In genomic region chr1:21270086-21270689, GRCh38 we compare ENCODE assay signal across 8 cellular contexts. TPM values are rescaled to one million over a fixed set of nuclear protein-coding genes. Genes with fewer than 3 reads are reported as not detected.
A peak's percentile ranks its signal among the peaks of the same experiment; 100 is the strongest.
DNase-seq lines count a peak whose midpoint lies in the region; ATAC-seq and TF ChIP-seq lines count a peak whose summit lies in the region.

No MANE protein-coding gene starts in this region.

- H3K4me1 ChIP-seq in HEK293 (ENCODE audit: control insufficient read depth, insufficient read depth, low read length) (no peaks in the 10 kb centered on the region), SK-N-SH (ENCODE audit: control insufficient read depth in 1 of 2, insufficient read depth in 2 of 2, low read depth in 1 of 2, low read length in 1 of 2) (peaks cover 0 to 44% of the 10 kb centered on the region in 2 experiments; a peak in 1 of 4 replicates), right cardiac atrium (ENCODE audit: control insufficient read depth, insufficient read depth, low read length) (peaks cover 32% of the 10 kb centered on the region)

- H3K36me3 ChIP-seq in HEK293 (ENCODE audit: control insufficient read depth in 2 of 2, insufficient read depth in 1 of 2, low read length in 2 of 2) (peaks cover 0 to 57% of the 10 kb centered on the region in 2 experiments; a peak in 1 of 3 replicates), SK-N-SH (replicated peaks in 1 of 2; ENCODE audit: control insufficient read depth in 1 of 2, insufficient read depth in 2 of 2, low read length in 1 of 2) (peaks cover 5 to 45% of the 10 kb centered on the region in 2 experiments)

- TF ChIP-seq EP300 in SK-N-SH (IDR thresholded peaks at IDR 0.05; ENCODE audit: borderline replicate concordance in 1 of 2, low read depth in 1 of 2, low read length in 1 of 2) = no peak

- peak; percentile 78 to 87 (median 81) for DNase-seq in CD4-positive, alpha-beta T cell
- peak; percentile 75 for DNase-seq in SK-N-SH
- DNase-seq in activated naive CD4-positive, alpha-beta T cell treated with anti-CD3 and anti-CD28 coated beads, Interleukin-2, amount 10 ng/mL, durations not matched to agents 7 days and 5 days = peak; percentile 90
- DNase-seq in right cardiac atrium = peak; percentile 82 to 92 (median 90)
- DNase-seq in stimulated activated CD4-positive, alpha-beta T cell treated with anti-CD3 and anti-CD28 coated beads, Interleukin-12 subunit alpha, Interleukin-12 subunit beta, amount 100 ng/mL, for 48 hours (ENCODE audit: low read depth in 2 of 3, low spot score in 1 of 3) = peak; percentile 73 to 87 (median 80)

- WGBS in SK-N-SH (ENCODE audit: low lambda C conversion rate) = 70% methylated on average over 8 of the region's 9 CpGs
- 63% methylated on average over 9 of the region's 9 CpGs for WGBS in right cardiac atrium

- peak; percentile 93 for ATAC-seq in CD4-positive, alpha-beta T cell (ENCODE audit: poor library complexity)
- peak; percentile 15 to 29 for ATAC-seq in right cardiac atrium
- ATAC-seq in GM18505 (IDR thresholded peaks at IDR 0.05; ENCODE audit: unreplicated experiment) = no peak
- ATAC-seq in GM21737 (IDR thresholded peaks at IDR 0.05; ENCODE audit: unreplicated experiment) = no peak

- intact Hi-C loops in CD4-positive, alpha-beta T cell (cut with DNase I, micrococcal nuclease) = loop anchor here (2.0 to 5.0 kb wide), 3 partner anchors 55 to 97 kb away; no protein-coding TSS in a partner anchor
- intact Hi-C loops in right cardiac atrium (cut with DNase I) = no loop called here

- peaks cover 85% of the 10 kb centered on the region for H3K36me3 Mint-ChIP-seq in CD4-positive, alpha-beta T cell (ENCODE audit: low read depth)
- peaks cover 58% of the 10 kb centered on the region for H3K36me3 Mint-ChIP-seq in activated naive CD4-positive, alpha-beta T cell treated with anti-CD3 and anti-CD28 coated beads, Interleukin-2, amount 10 ng/mL, durations not matched to agents 7 days and 5 days

- peaks cover under 1% of the 10 kb centered on the region for H3F3A ChIP-seq in SK-N-SH (replicated peaks; ENCODE audit: insufficient read depth)

- no peak overlapping the region for H3K9ac ChIP-seq in SK-N-SH

- no peak for TF ChIP-seq POLR2A in GM18505 (IDR thresholded peaks at IDR 0.05; ENCODE audit: borderline replicate concordance, extremely low read depth, insufficient read depth, insufficient read length)

- H2AFZ ChIP-seq in SK-N-SH (ENCODE audit: low read depth) = no peak overlapping the region

- no peak overlapping the region for H3K4me3 ChIP-seq in HEK293 (ENCODE audit: low read depth, low read length)
- H3K4me3 ChIP-seq in SK-N-SH (ENCODE audit: low read depth in 2 of 2, low read length in 1 of 2) = no peak overlapping the region; a peak in 1 of 4 replicates
- H3K4me3 ChIP-seq in right cardiac atrium (ENCODE audit: low read length) = no peak overlapping the region

- H3K79me2 ChIP-seq in SK-N-SH (ENCODE audit: insufficient read depth) = no peaks in the 10 kb centered on the region

- no peaks in the 10 kb centered on the region for H3K9me3 Mint-ChIP-seq in CD4-positive, alpha-beta T cell
- H3K9me3 Mint-ChIP-seq in activated naive CD4-positive, alpha-beta T cell treated with anti-CD3 and anti-CD28 coated beads, Interleukin-2, amount 10 ng/mL, durations not matched to agents 7 days and 5 days = no peaks in the 10 kb centered on the region

- no peak overlapping the region for H3K4me2 ChIP-seq in SK-N-SH

- H3K9me2 ChIP-seq in SK-N-SH = no peaks in the 10 kb centered on the region

- no peaks in the 10 kb centered on the region for H3K27me3 Mint-ChIP-seq in CD4-positive, alpha-beta T cell
- H3K27me3 Mint-ChIP-seq in activated naive CD4-positive, alpha-beta T cell treated with anti-CD3 and anti-CD28 coated beads, Interleukin-2, amount 10 ng/mL, durations not matched to agents 7 days and 5 days = no peaks in the 10 kb centered on the region

- H3K9me3 ChIP-seq in CD4-positive, alpha-beta T cell (ENCODE audit: control insufficient read depth, low read length) = no peaks in the 10 kb centered on the region
- H3K9me3 ChIP-seq in HEK293 (ENCODE audit: control insufficient read depth, insufficient read depth, low read depth, low read length) (no peaks in the 10 kb centered on the region), SK-N-SH (no peaks in the 10 kb centered on the region), right cardiac atrium (ENCODE audit: control insufficient read depth, low read length) (no peaks in the 10 kb centered on the region)

- H3K27ac Mint-ChIP-seq in CD4-positive, alpha-beta T cell = peak overlapping the region; percentile 9
- no peak overlapping the region for H3K27ac Mint-ChIP-seq in activated naive CD4-positive, alpha-beta T cell treated with anti-CD3 and anti-CD28 coated beads, Interleukin-2, amount 10 ng/mL, durations not matched to agents 7 days and 5 days

- POLR2A ChIA-PET in CD4-positive, alpha-beta T cell (lab: Charles Lee) = interaction anchor here (0.6 to 4.4 kb wide), 14 partner anchors 9 to 99 kb away, joined by 3 to 42 read pairs (median 6); no protein-coding TSS in a partner anchor
- POLR2A ChIA-PET in HEK293 (lab: Yijun Ruan, JAX) (interaction anchor here (0.6 to 0.7 kb wide), 2 partner anchors 15 to 91 kb away, joined by 3 read pairs; no protein-coding TSS in a partner anchor), SK-N-SH (lab: Yijun Ruan, JAX) (interaction anchor here (0.7 kb wide), 1 partner anchor 13 kb away, joined by 3 read pairs; no protein-coding TSS in a partner anchor)

- TF ChIP-seq CTCF in CD4-positive, alpha-beta T cell (IDR thresholded peaks at IDR 0.05) = peak; percentile 89
- peak; percentile 87 for TF ChIP-seq CTCF in HEK293 (tag by site-specific recombination; IDR thresholded peaks at IDR 0.05)
- TF ChIP-seq CTCF in SK-N-SH (IDR thresholded peaks at IDR 0.05) = peak; percentile 92

- CTCF ChIA-PET in CD4-positive, alpha-beta T cell (lab: Charles Lee) = interaction anchor here (0.6 to 5.0 kb wide), 35 partner anchors 9 to 105 kb away, joined by 3 to 80 read pairs (median 7); partner anchors contain the start of gene ECE1
- CTCF ChIA-PET in HEK293 (lab: Yijun Ruan, JAX) = interaction anchor here (0.5 to 7.1 kb wide), 59 partner anchors 9 to 1542 kb away, joined by 3 to 142 read pairs (median 5); partner anchors contain the start of gene ECE1
- CTCF ChIA-PET in SK-N-SH (lab: Yijun Ruan, JAX) = interaction anchor here (0.5 to 7.5 kb wide), 35 partner anchors 9 to 290 kb away, joined by 3 to 95 read pairs (median 10); no protein-coding TSS in a partner anchor
- CTCF ChIA-PET in activated naive CD4-positive, alpha-beta T cell treated with anti-CD3 and anti-CD28 coated beads, Interleukin-2, amount 10 ng/mL, durations not matched to agents 7 days and 5 days (lab: Charles Lee) = interaction anchor here (0.6 to 5.4 kb wide), 36 partner anchors 9 to 686 kb away, joined by 3 to 72 read pairs (median 6); partner anchors contain the start of gene ECE1

- no peak overlapping the region for H3K27ac ChIP-seq in CD4-positive, alpha-beta T cell (ENCODE audit: low read depth, low read length)
- no peak overlapping the region for H3K27ac ChIP-seq in HEK293 (ENCODE audit: extremely low read depth, low read depth, low read length)
- H3K27ac ChIP-seq in SK-N-SH (ENCODE audit: low read depth in 2 of 2, low read length in 1 of 2) = peak overlapping the region in 1 of 2 experiments; percentile 59; a peak in 1 of 4 replicates
- peak overlapping the region; percentile 60 for H3K27ac ChIP-seq in right cardiac atrium (ENCODE audit: low read length)

- H4K20me1 ChIP-seq in SK-N-SH (ENCODE audit: insufficient read depth) = no peaks in the 10 kb centered on the region

- no peaks in the 10 kb centered on the region for H3K27me3 ChIP-seq in CD4-positive, alpha-beta T cell (ENCODE audit: control insufficient read depth, insufficient read depth, low read length)
- H3K27me3 ChIP-seq in SK-N-SH (ENCODE audit: insufficient read depth) (no peaks in the 10 kb centered on the region), right cardiac atrium (ENCODE audit: control insufficient read depth, insufficient read depth) (no peaks in the 10 kb centered on the region)

- peak; percentile 62 for TF ChIP-seq RAD21 in SK-N-SH (IDR thresholded peaks at IDR 0.05; ENCODE audit: low read length)

- no peak overlapping the region for H3K4me3 Mint-ChIP-seq in CD4-positive, alpha-beta T cell
- no peak overlapping the region for H3K4me3 Mint-ChIP-seq in activated naive CD4-positive, alpha-beta T cell treated with anti-CD3 and anti-CD28 coated beads, Interleukin-2, amount 10 ng/mL, durations not matched to agents 7 days and 5 days

- H3K4me1 Mint-ChIP-seq in CD4-positive, alpha-beta T cell (ENCODE audit: low read depth) = peaks cover 33% of the 10 kb centered on the region
- H3K4me1 Mint-ChIP-seq in activated naive CD4-positive, alpha-beta T cell treated with anti-CD3 and anti-CD28 coated beads, Interleukin-2, amount 10 ng/mL, durations not matched to agents 7 days and 5 days = peaks cover 12% of the 10 kb centered on the region

TF ChIP-seq in HEK293, 187 proteins besides CTCF, POLR2A, EP300 and RAD21 (continues in another document):
- 0 out of 2 replicates have a peak, but pooled peaks have one; percentile 53 for TF ChIP-seq ZNF2 (tag by site-specific recombination; IDR thresholded peaks at IDR 0.05)

TF ChIP-seq in SK-N-SH, 30 proteins besides CTCF, POLR2A, EP300 and RAD21 (continues in another document):
- TF ChIP-seq MXI1 (IDR thresholded peaks at IDR 0.05; ENCODE audit: low read depth, low read length) (0 out of 2 replicates have a peak, but pooled peaks have one; percentile 15), SMC3 (IDR thresholded peaks at IDR 0.05; ENCODE audit: low read depth, low read length) (peak; percentile 72), NRF1 (IDR thresholded peaks at IDR 0.05; ENCODE audit: low read depth, low read length) (no peak), FOSL2 (IDR thresholded peaks at IDR 0.05; ENCODE audit: borderline replicate concordance, low read depth) (no peak)

RNA-seq across cellular contexts. Expression of gene ECE1, which starts 20.1 kb away (rescaled TPM):
- total RNA-seq in CD4-positive, alpha-beta T cell = 10 to 100 TPM; 62.0 to 63.6 TPM
- 62.3 and 96.6 TPM in 2 replicates for polyA plus RNA-seq in SK-N-SH (2012; rRNA removed)
- polyA plus RNA-seq in SK-N-SH (2012; cell fraction: cytosol; rRNA removed) = 48.1 and 60.4 TPM in 2 replicates
- polyA plus RNA-seq in SK-N-SH (2012; cell fraction: nucleus; rRNA removed) = 53.0 and 69.9 TPM in 2 replicates
- 100 to 1,000 TPM in 3 of 4 donors, 10 to 100 TPM in 1; 99.1 to 158 (median 114) TPM for total RNA-seq in right cardiac atrium
- polyA plus RNA-seq in right cardiac atrium = 76.2 TPM

Comparison
In these comparisons a context has a peak if more than half of its experiments do, and no peak if none do; other contexts are left out.
1. ATAC-seq: peak in CD4-positive, alpha-beta T cell (single experiment) and right cardiac atrium (2 of 2); none in GM18505 (single experiment) and GM21737 (single experiment).
2. intact Hi-C loops: an anchor here in CD4-positive, alpha-beta T cell (2.0 to 5.0 kb wide); none called in right cardiac atrium.
3. Peak in every context shown above with its lines, with median percentiles within 50 percentile points of each other: DNase-seq and CTCF ChIP-seq.